Comparison of ENCODE assay signal across 14 cellular contexts in genomic region chr2:27087823-27088410, GRCh38. TPM values are rescaled to one million over a fixed set of nuclear protein-coding genes. Genes with fewer than 3 reads are reported as not detected.
DNase-seq lines count a peak whose midpoint lies in the region; ATAC-seq and TF ChIP-seq lines count a peak whose summit lies in the region.
"Had no signal": no experiment of that assay in that cellular context is flagged by ENCODE, and none has a peak within 500 bp of the region (broad histone marks: within the 10 kb centered on the region; RNA-seq: fewer than 3 reads in every experiment).

No MANE protein-coding gene starts in this region.

- no peaks in the 10 kb centered on the region for H3K9me3 Mint-ChIP-seq in activated CD8-positive, alpha-beta memory T cell treated with anti-CD3 and anti-CD28 coated beads, Interleukin-2, amount 10 ng/mL, durations not matched to agents 7 days and 5 days (ENCODE audit: low read depth)
- no peaks in the 10 kb centered on the region for H3K9me3 Mint-ChIP-seq in progenitor cell of endocrine pancreas (ENCODE audit: low read depth)

- no peaks in the 10 kb centered on the region for H3F3A ChIP-seq in Loucy (ENCODE audit: low read depth)

- H3K36me3 Mint-ChIP-seq in activated CD8-positive, alpha-beta memory T cell treated with anti-CD3 and anti-CD28 coated beads, Interleukin-2, amount 10 ng/mL, durations not matched to agents 7 days and 5 days: no peaks in the 10 kb centered on the region
- no peaks in the 10 kb centered on the region for H3K36me3 Mint-ChIP-seq in progenitor cell of endocrine pancreas (ENCODE audit: insufficient read depth)

- CTCF ChIA-PET in activated CD8-positive, alpha-beta memory T cell treated with anti-CD3 and anti-CD28 coated beads, Interleukin-2, amount 10 ng/mL, durations not matched to agents 7 days and 5 days (lab: Charles Lee): interaction anchor here (0.7 to 5.6 kb wide), 11 partner anchors 9 to 217 kb away, joined by 3 to 40 read pairs (median 8); partner anchors contain the start of genes ABHD1, AGBL5, OST4 and PREB

- no peaks in the 10 kb centered on the region for H3K27me3 ChIP-seq in Loucy (ENCODE audit: insufficient read depth, low read length, poor library complexity, severe bottlenecking)
- peaks cover 22% of the 10 kb centered on the region for H3K27me3 ChIP-seq in ectodermal cell (ENCODE audit: control insufficient read depth, insufficient read depth, low read length, poor library complexity, severe bottlenecking)
- H3K27me3 ChIP-seq: adrenal gland, neutrophil had no signal

- no peaks in the 10 kb centered on the region for H3K9me3 ChIP-seq in Loucy (ENCODE audit: insufficient read depth, low read depth, low read length)
- no peaks in the 10 kb centered on the region for H3K9me3 ChIP-seq in ectodermal cell (ENCODE audit: control insufficient read depth, low read length)
- H3K9me3 ChIP-seq: adrenal gland, neutrophil had no signal

- no peak overlapping the region for H3K27ac ChIP-seq in ectodermal cell (ENCODE audit: insufficient read depth, low read depth, low read length, poor library complexity, severe bottlenecking)
- H3K27ac ChIP-seq: adrenal gland, neutrophil had no signal

- no peak overlapping the region for H3K27ac Mint-ChIP-seq in activated CD8-positive, alpha-beta memory T cell treated with anti-CD3 and anti-CD28 coated beads, Interleukin-2, amount 10 ng/mL, durations not matched to agents 7 days and 5 days
- H3K27ac Mint-ChIP-seq in progenitor cell of endocrine pancreas: no peak overlapping the region

- ATAC-seq in activated CD8-positive, alpha-beta memory T cell treated with anti-CD3 and anti-CD28 coated beads, Interleukin-2, amount 10 ng/mL, durations not matched to agents 7 days and 5 days: no peak

- H3K4me1 Mint-ChIP-seq in activated CD8-positive, alpha-beta memory T cell treated with anti-CD3 and anti-CD28 coated beads, Interleukin-2, amount 10 ng/mL, durations not matched to agents 7 days and 5 days: peaks cover 22% of the 10 kb centered on the region
- peaks cover 7% of the 10 kb centered on the region for H3K4me1 Mint-ChIP-seq in progenitor cell of endocrine pancreas (ENCODE audit: low read depth)

- H3K4me2 ChIP-seq in Loucy (ENCODE audit: low read depth, low read length, poor library complexity, severe bottlenecking): peak overlapping the region; percentile 92

- 84 to 90% methylated on average over 5 of the region's 5 CpGs for WGBS in ectodermal cell, 2 experiments

- H3K79me2 ChIP-seq in Loucy (ENCODE audit: insufficient read depth, low read length): peaks cover 13% of the 10 kb centered on the region; the same call in 1 of the 2 replicates

- H3K4me3 ChIP-seq in Loucy (ENCODE audit: low read length, poor library complexity, severe bottlenecking) (peak overlapping the region; percentile 78), ectodermal cell (ENCODE audit: insufficient read depth, low read depth, low read length) (peak overlapping the region; percentile 59)

- no peaks in the 10 kb centered on the region for H4K20me1 ChIP-seq in Loucy (ENCODE audit: insufficient read depth, low read length, poor library complexity, severe bottlenecking)

- H3K4me1 ChIP-seq in Loucy (ENCODE audit: insufficient read depth, low read length, poor library complexity, severe bottlenecking): peaks cover 35% of the 10 kb centered on the region
- peaks cover 4% of the 10 kb centered on the region for H3K4me1 ChIP-seq in ectodermal cell (ENCODE audit: control insufficient read depth, insufficient read depth, low read length)

- TF ChIP-seq CTCF in Loucy (conservative IDR thresholded peaks at IDR 0.05; ENCODE audit: low read length): no peak
- no peak for TF ChIP-seq CTCF in progenitor cell of endocrine pancreas (IDR thresholded peaks at IDR 0.05; ENCODE audit: unreplicated experiment)

- H3K9me2 ChIP-seq in Loucy (replicated peaks; ENCODE audit: low read depth, low read length): no peaks in the 10 kb centered on the region

- no peak for DNase-seq in activated CD8-positive, alpha-beta memory T cell treated with anti-CD3 and anti-CD28 coated beads, Interleukin-2, amount 10 ng/mL, durations not matched to agents 7 days and 5 days
- no peak for DNase-seq in activated CD8-positive, alpha-beta memory T cell treated with anti-CD3 and anti-CD28 coated beads, Interleukin-2, amount 50 U/mL, for 48 hours
- DNase-seq in progenitor cell of endocrine pancreas (ENCODE audit: low spot score, unreplicated experiment): no peak
- no peak for DNase-seq in NCI-H1436 (lab: John Stamatoyannopoulos, UW)
- DNase-seq in NCI-H187 (lab: John Stamatoyannopoulos, UW): no peak
- no peak for DNase-seq in Ammon's horn (ENCODE audit: low spot score)
- DNase-seq: dermis blood vessel endothelial cell, foreskin melanocyte, NCI-H1930 had no signal

- peak overlapping the region; percentile 55 for H3K9ac ChIP-seq in Loucy (ENCODE audit: low read depth, low read length, poor library complexity, severe bottlenecking)

- peak overlapping the region; percentile 78 for H3K4me3 Mint-ChIP-seq in activated CD8-positive, alpha-beta memory T cell treated with anti-CD3 and anti-CD28 coated beads, Interleukin-2, amount 10 ng/mL, durations not matched to agents 7 days and 5 days
- peak overlapping the region; percentile 26 for H3K4me3 Mint-ChIP-seq in progenitor cell of endocrine pancreas (ENCODE audit: low read depth)

- H3K27me3 Mint-ChIP-seq in activated CD8-positive, alpha-beta memory T cell treated with anti-CD3 and anti-CD28 coated beads, Interleukin-2, amount 10 ng/mL, durations not matched to agents 7 days and 5 days: no peaks in the 10 kb centered on the region
- H3K27me3 Mint-ChIP-seq in progenitor cell of endocrine pancreas: peaks cover 30% of the 10 kb centered on the region

- no peaks in the 10 kb centered on the region for H3K36me3 ChIP-seq in Loucy (ENCODE audit: insufficient read depth, low read length)
- H3K36me3 ChIP-seq in ectodermal cell (ENCODE audit: control insufficient read depth, insufficient read depth, low read length): no peaks in the 10 kb centered on the region
- H3K36me3 ChIP-seq: adrenal gland, neutrophil had no signal

- no peak overlapping the region for H2AFZ ChIP-seq in Loucy (ENCODE audit: low read length)

RNA-seq across cellular contexts. Expression of gene KHK, which starts 1.3 kb away (rescaled TPM):
- total RNA-seq in activated CD8-positive, alpha-beta memory T cell treated with anti-CD3 and anti-CD28 coated beads, Interleukin-2, amount 10 ng/mL, durations not matched to agents 7 days and 5 days: 1 to 10 TPM; 8.0 to 8.8 TPM
- polyA plus RNA-seq in ectodermal cell (2013, experiment 1 of 4): 10.1 TPM
- polyA plus RNA-seq in ectodermal cell (2013, experiment 2 of 4): 7.5 TPM
- 4.2 TPM for polyA plus RNA-seq in ectodermal cell (2013, experiment 3 of 4)
- polyA plus RNA-seq in ectodermal cell (2013, experiment 4 of 4): 4.5 TPM
- total RNA-seq in progenitor cell of endocrine pancreas: 4.4 and 5.2 TPM in 2 replicates

RNA-seq across cellular contexts. Expression of gene EMILIN1, which starts 9.5 kb away (rescaled TPM):
- under 1 TPM; 0.75 to 0.79 TPM for total RNA-seq in activated CD8-positive, alpha-beta memory T cell treated with anti-CD3 and anti-CD28 coated beads, Interleukin-2, amount 10 ng/mL, durations not matched to agents 7 days and 5 days
- polyA plus RNA-seq in ectodermal cell (2013, experiment 1 of 4): 9.7 TPM
- 8.2 TPM for polyA plus RNA-seq in ectodermal cell (2013, experiment 2 of 4)
- 7.8 TPM for polyA plus RNA-seq in ectodermal cell (2013, experiment 3 of 4)
- polyA plus RNA-seq in ectodermal cell (2013, experiment 4 of 4): 8.5 TPM
- 1.1 and 2.5 TPM in 2 replicates for total RNA-seq in progenitor cell of endocrine pancreas

RNA-seq across cellular contexts. Expression of gene OST4, which starts 16.5 kb away (rescaled TPM):
- total RNA-seq in activated CD8-positive, alpha-beta memory T cell treated with anti-CD3 and anti-CD28 coated beads, Interleukin-2, amount 10 ng/mL, durations not matched to agents 7 days and 5 days: 100 to 1,000 TPM; 248 to 318 TPM
- 230 TPM for polyA plus RNA-seq in ectodermal cell (2013, experiment 1 of 4)
- 230 TPM for polyA plus RNA-seq in ectodermal cell (2013, experiment 2 of 4)
- 174 TPM for polyA plus RNA-seq in ectodermal cell (2013, experiment 3 of 4)
- 199 TPM for polyA plus RNA-seq in ectodermal cell (2013, experiment 4 of 4)
- 245 and 254 TPM in 2 replicates for total RNA-seq in progenitor cell of endocrine pancreas

RNA-seq across cellular contexts. Expression of gene CGREF1, which starts 31.0 kb away (rescaled TPM):
- total RNA-seq in activated CD8-positive, alpha-beta memory T cell treated with anti-CD3 and anti-CD28 coated beads, Interleukin-2, amount 10 ng/mL, durations not matched to agents 7 days and 5 days: 1 to 10 TPM; 1.1 to 2.5 TPM
- polyA plus RNA-seq in ectodermal cell (2013, experiment 1 of 4): 1.4 TPM
- 1.0 TPM for polyA plus RNA-seq in ectodermal cell (2013, experiment 2 of 4)
- polyA plus RNA-seq in ectodermal cell (2013, experiment 3 of 4): 1.4 TPM
- 1.1 TPM for polyA plus RNA-seq in ectodermal cell (2013, experiment 4 of 4)
- 0.31 and 0.87 TPM in 2 replicates for total RNA-seq in progenitor cell of endocrine pancreas

RNA-seq across cellular contexts. Expression of gene ABHD1, which starts 35.7 kb away (rescaled TPM):
- total RNA-seq in activated CD8-positive, alpha-beta memory T cell treated with anti-CD3 and anti-CD28 coated beads, Interleukin-2, amount 10 ng/mL, durations not matched to agents 7 days and 5 days: under 1 TPM; 0.21 to 0.29 TPM
- polyA plus RNA-seq in ectodermal cell (2013, experiment 1 of 4): 0.41 TPM
- polyA plus RNA-seq in ectodermal cell (2013, experiment 2 of 4): 0.73 TPM
- 0.59 TPM for polyA plus RNA-seq in ectodermal cell (2013, experiment 3 of 4)
- 0.36 TPM for polyA plus RNA-seq in ectodermal cell (2013, experiment 4 of 4)
- 0.31 and 0.34 TPM in 2 replicates for total RNA-seq in progenitor cell of endocrine pancreas
- total RNA-seq: dermis blood vessel endothelial cell had no signal
- polyA plus RNA-seq: keratinocyte had no signal
